Comparison of ENCODE assay signal across 20 cellular contexts in the genomic region with DNA sequence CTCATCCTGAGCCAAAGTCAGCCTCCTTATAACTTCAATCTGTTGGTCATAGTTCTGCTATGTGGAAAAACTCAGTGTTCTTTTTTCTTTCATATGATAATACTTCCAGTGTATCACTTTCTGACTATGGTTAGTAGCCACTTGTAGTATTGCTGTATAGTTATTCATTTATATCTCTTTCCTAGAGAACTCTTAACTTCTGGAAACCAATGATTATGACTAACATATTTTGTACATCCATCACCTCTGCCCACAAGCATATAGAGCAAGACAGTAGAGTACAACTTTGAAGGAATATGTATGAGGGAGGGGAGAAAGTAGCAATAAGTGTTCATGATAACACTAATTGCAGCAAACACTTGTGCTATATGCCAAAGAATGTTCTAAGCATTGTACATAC. TPM values are rescaled to one million over a fixed set of nuclear protein-coding genes. Genes with fewer than 3 reads are reported as not detected.
A peak's percentile ranks its signal among the peaks of the same experiment; 100 is the strongest.
DNase-seq lines count a peak whose midpoint lies in the region; ATAC-seq and TF ChIP-seq lines count a peak whose summit lies in the region.
"Had no signal": no experiment of that assay in that cellular context is flagged by ENCODE, and none has a peak within 500 bp of the region (broad histone marks: within the 10 kb centered on the region; RNA-seq: fewer than 3 reads in every experiment).

No MANE protein-coding gene starts in this region.

- H3K4me1 ChIP-seq in Panc1 (ENCODE audit: control insufficient read depth, insufficient read depth, low read length) = no peaks in the 10 kb centered on the region
- peaks cover 2% of the 10 kb centered on the region for H3K4me1 ChIP-seq in adipocyte (ENCODE audit: control insufficient read depth, insufficient read depth, low read length)
- peaks cover 0 to 19% (median 2%) of the 10 kb centered on the region in 6 donors for H3K4me1 ChIP-seq in spleen
- H3K4me1 ChIP-seq: Caco-2 had no signal

- H3K36me3 Mint-ChIP-seq in activated naive CD4-positive, alpha-beta T cell treated with anti-CD3 and anti-CD28 coated beads, Interleukin-2, amount 50 U/mL, for 24 hours = peaks cover 14% of the 10 kb centered on the region
- peaks cover 28% of the 10 kb centered on the region for H3K36me3 Mint-ChIP-seq in activated naive CD4-positive, alpha-beta T cell treated with anti-CD3 and anti-CD28 coated beads for 36 hours (ENCODE audit: low read depth)

- BruUV-seq in Panc1 (replicated peaks; lab: Mats Ljungman, UMichigan) = TSS peak; percentile 28

- H3K27me3 ChIP-seq in Panc1 (ENCODE audit: control insufficient read depth, insufficient read depth, low read length) = no peaks in the 10 kb centered on the region
- H3K27me3 ChIP-seq in adipocyte (replicated peaks; ENCODE audit: control insufficient read depth, insufficient read depth, low read length) = no peaks in the 10 kb centered on the region
- no peaks in the 10 kb centered on the region for H3K27me3 ChIP-seq in spleen (replicated peaks in 1 of 7)
- H3K27me3 ChIP-seq: BLaER1 treated with 17β-estradiol and CSF1 and Interleukin-3, amounts not matched to agents 10 nM and 100 nM had no signal

- TF ChIP-seq CTCF in Panc1 (IDR thresholded peaks at IDR 0.05) (no peak), spleen (IDR thresholded peaks at IDR 0.05 in 8 of 11, conservative IDR thresholded peaks at IDR 0.05 in 3 of 11) (no peak)

- H3K27ac ChIP-seq in Panc1 (ENCODE audit: low read length) = no peak overlapping the region
- peak overlapping the region in 1 of 8 donors; percentile 15 for H3K27ac ChIP-seq in spleen
- H3K27ac ChIP-seq: BLaER1 treated with 17β-estradiol and CSF1 and Interleukin-3, amounts not matched to agents 10 nM and 100 nM had no signal

- H3K27me3 Mint-ChIP-seq in activated naive CD4-positive, alpha-beta T cell treated with anti-CD3 and anti-CD28 coated beads, Interleukin-2, amount 50 U/mL, for 24 hours = no peaks in the 10 kb centered on the region
- H3K27me3 Mint-ChIP-seq in activated naive CD4-positive, alpha-beta T cell treated with anti-CD3 and anti-CD28 coated beads for 36 hours (ENCODE audit: low read depth) = no peaks in the 10 kb centered on the region
- H3K27me3 Mint-ChIP-seq: CD4-positive, alpha-beta memory T cell had no signal

- H3K9me3 ChIP-seq in Panc1 (ENCODE audit: control insufficient read depth, insufficient read depth, low read depth, low read length) (no peaks in the 10 kb centered on the region), adipocyte (ENCODE audit: control insufficient read depth, low read length) (no peaks in the 10 kb centered on the region), spleen (no peaks in the 10 kb centered on the region)
- H3K9me3 ChIP-seq: BLaER1 treated with 17β-estradiol and CSF1 and Interleukin-3, amounts not matched to agents 10 nM and 100 nM; Caco-2 had no signal

- no peak overlapping the region for H3K4me3 ChIP-seq in Panc1 (ENCODE audit: low read depth in 2 of 2, low read length in 2 of 2)
- H3K4me3 ChIP-seq in adipocyte (ENCODE audit: low read length) = no peak overlapping the region
- no peak overlapping the region for H3K4me3 ChIP-seq in spleen
- H3K4me3 ChIP-seq: BLaER1 treated with 17β-estradiol and CSF1 and Interleukin-3, amounts not matched to agents 10 nM and 100 nM had no signal

- no peak for ATAC-seq in Panc1
- ATAC-seq: Right ventricle myocardium inferior had no signal

- DNase-seq in activated naive CD4-positive, alpha-beta T cell treated with anti-CD3 and anti-CD28 coated beads for 36 hours = no peak
- DNase-seq in Panc1 (ENCODE audit: low read depth, low spot score) (no peak), adipocyte (ENCODE audit: low read depth) (peak; percentile 4), NCI-H69 (lab: John Stamatoyannopoulos, UW) (no peak), AML-193 (lab: John Stamatoyannopoulos, UW) (no peak), spleen (no peak)
- DNase-seq: Caco-2; CD4-positive, alpha-beta memory T cell; DMS 273 treated with DMSO at 0.1 percent for 48 hours; DND-41; H7; Kasumi-1; NCI-H1694; NCI-H2081; NCI-H2171; NCI-H524 treated with DMSO at 0.1 percent for 48 hours; OCI-M1 had no signal

- peak overlapping the region; percentile 13 for H3K4me3 Mint-ChIP-seq in activated naive CD4-positive, alpha-beta T cell treated with anti-CD3 and anti-CD28 coated beads, Interleukin-2, amount 50 U/mL, for 24 hours
- no peak overlapping the region for H3K4me3 Mint-ChIP-seq in activated naive CD4-positive, alpha-beta T cell treated with anti-CD3 and anti-CD28 coated beads for 36 hours

- H3K36me3 ChIP-seq in Panc1 (ENCODE audit: control insufficient read depth, insufficient read depth, low read length) = no peaks in the 10 kb centered on the region; the same call in 1 of the 2 replicates
- H3K36me3 ChIP-seq in adipocyte (ENCODE audit: control insufficient read depth, insufficient read depth, low read length, severe bottlenecking) = no peaks in the 10 kb centered on the region
- H3K36me3 ChIP-seq in spleen = peaks cover 0 to 17% (median 2%) of the 10 kb centered on the region in 6 donors

- intact Hi-C loops in activated naive CD4-positive, alpha-beta T cell treated with anti-CD3 and anti-CD28 coated beads for 36 hours (cut with micrococcal nuclease) = loop anchor here (1.0 to 2.0 kb wide), 2 partner anchors 8 to 65 kb away; no protein-coding TSS in a partner anchor
- intact Hi-C loops in Panc1 (cut with micrococcal nuclease; ENCODE audit: unreplicated experiment) (no loop called here), spleen (cut with DNase I; ENCODE audit: low total_unique reads) (loop anchor here (10.0 kb wide), 1 partner anchor 57 kb away; no protein-coding TSS in a partner anchor)

- in situ Hi-C loops in Panc1 (cut with HindIII; ENCODE audit: low pct_unique_long_range_greater_than_20kb, low sequenced_read_pairs) = no loop called here

- no peaks in the 10 kb centered on the region for H3K9me3 Mint-ChIP-seq in activated naive CD4-positive, alpha-beta T cell treated with anti-CD3 and anti-CD28 coated beads, Interleukin-2, amount 50 U/mL, for 24 hours
- H3K9me3 Mint-ChIP-seq in activated naive CD4-positive, alpha-beta T cell treated with anti-CD3 and anti-CD28 coated beads for 36 hours = no peaks in the 10 kb centered on the region

- CTCF ChIA-PET in activated naive CD4-positive, alpha-beta T cell treated with anti-CD3 and anti-CD28 coated beads for 36 hours (lab: Charles Lee) = no interaction called here
- CTCF ChIA-PET in Panc1 (lab: Charles Lee) = no interaction called here

- peak overlapping the region; percentile 53 for H3K27ac Mint-ChIP-seq in activated naive CD4-positive, alpha-beta T cell treated with anti-CD3 and anti-CD28 coated beads, Interleukin-2, amount 50 U/mL, for 24 hours
- H3K27ac Mint-ChIP-seq in activated naive CD4-positive, alpha-beta T cell treated with anti-CD3 and anti-CD28 coated beads for 36 hours = no peak overlapping the region

- no peak overlapping the region for H3K9ac ChIP-seq in adipocyte (ENCODE audit: low read length)
- H3K9ac ChIP-seq: BLaER1 treated with 17β-estradiol and CSF1 and Interleukin-3, amounts not matched to agents 10 nM and 100 nM had no signal

- no peak for TF ChIP-seq POLR2A in spleen (IDR thresholded peaks at IDR 0.05)

- peaks cover 62% of the 10 kb centered on the region for H3K4me1 Mint-ChIP-seq in activated naive CD4-positive, alpha-beta T cell treated with anti-CD3 and anti-CD28 coated beads, Interleukin-2, amount 50 U/mL, for 24 hours
- H3K4me1 Mint-ChIP-seq in activated naive CD4-positive, alpha-beta T cell treated with anti-CD3 and anti-CD28 coated beads for 36 hours (ENCODE audit: low read depth) = peaks cover 48% of the 10 kb centered on the region

- POLR2A ChIA-PET in Panc1 (lab: Charles Lee) = no interaction called here

RNA-seq across cellular contexts. Expression of gene COX10, which starts 38.6 kb away (rescaled TPM):
- total RNA-seq in activated naive CD4-positive, alpha-beta T cell treated with anti-CD3 and anti-CD28 coated beads for 36 hours = 10 to 100 TPM; 29.9 to 30.6 TPM
- total RNA-seq in Panc1 (2021; ENCODE audit: unreplicated experiment) (13.4 TPM), spleen (10 to 100 TPM; 11.0 to 28.8 (median 15.3) TPM)
- 7.4 TPM for polyA plus RNA-seq in Panc1 (2012; ENCODE audit: insufficient read length)
- polyA plus RNA-seq in spleen = 1 to 10 TPM; 3.0 to 5.5 (median 5.4) TPM
